In the genomic region with DNA sequence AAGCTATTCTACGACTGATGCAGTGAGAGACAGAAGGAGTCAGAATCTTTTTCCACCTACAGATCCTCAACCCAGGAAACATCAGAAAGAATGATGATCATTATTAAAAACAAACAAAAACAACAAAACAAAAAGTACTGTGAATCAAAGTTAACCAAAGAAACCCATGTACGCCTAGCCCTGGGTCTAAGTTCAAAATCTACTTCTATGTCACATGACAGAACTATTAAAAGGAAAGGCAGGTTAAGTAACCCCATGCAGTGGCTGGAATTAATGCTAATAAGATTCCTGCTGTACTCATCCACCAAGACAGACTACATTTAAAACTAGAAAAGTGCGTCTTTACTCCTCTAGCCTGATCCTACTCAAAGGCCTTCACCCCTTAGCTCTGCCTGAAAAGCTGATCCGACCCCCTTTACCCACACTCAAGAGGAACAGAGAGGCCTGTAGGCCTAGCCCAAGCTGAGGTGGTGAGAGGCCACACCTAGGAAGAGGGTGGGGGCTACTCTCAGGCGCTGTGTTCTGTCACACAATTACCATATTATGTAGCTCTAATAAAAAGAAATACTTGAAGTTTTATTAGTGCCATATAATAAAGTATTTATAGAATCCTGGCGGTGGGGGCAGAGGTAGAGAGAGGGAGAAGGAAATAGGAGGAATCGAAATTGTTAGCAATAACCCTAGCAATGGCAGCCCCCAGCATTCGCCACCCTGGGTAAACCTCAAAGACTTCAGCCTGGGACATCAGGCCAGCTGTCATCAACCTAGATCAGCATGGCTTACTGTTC, we compare ENCODE assay signal across 2 cellular contexts.
A peak's percentile ranks its signal among the peaks of the same experiment; 100 is the strongest.
TF ChIP-seq lines count a peak whose summit lies in the region.

No MANE protein-coding gene starts in this region.

TF ChIP-seq in liver, 16 proteins besides CTCF, POLR2A, EP300 and RAD21:
- TF ChIP-seq HNF4A (conservative IDR thresholded peaks at IDR 0.05) (peak; percentile 44 to 57), TAF1 (conservative IDR thresholded peaks at IDR 0.05) (no peak), RXRA (IDR thresholded peaks at IDR 0.05) (no peak), ZBTB33 (IDR thresholded peaks at IDR 0.05) (no peak), FOXA1 (IDR thresholded peaks at IDR 0.05) (no peak), SP1 (IDR thresholded peaks at IDR 0.05) (no peak)
TF ChIP-seq in liver: peak in this region for 1.

TF ChIP-seq in HepG2, 621 proteins besides CTCF, POLR2A, EP300 and RAD21:
- TF ChIP-seq AHDC1 (CRISPR knock-in tag; IDR thresholded peaks at IDR 0.05; ENCODE audit: borderline replicate concordance) = no peak
- no peak for TF ChIP-seq CREB3 (CRISPR knock-in tag; IDR thresholded peaks at IDR 0.05)
- no peak for TF ChIP-seq ZNF12 (CRISPR knock-in tag; IDR thresholded peaks at IDR 0.05)
- TF ChIP-seq U2AF2 (IDR thresholded peaks at IDR 0.05; ENCODE audit: low read depth, low read length) = no peak
- no peak for TF ChIP-seq KAT8 (CRISPR knock-in tag; IDR thresholded peaks at IDR 0.05)
- TF ChIP-seq, protein P1, sequence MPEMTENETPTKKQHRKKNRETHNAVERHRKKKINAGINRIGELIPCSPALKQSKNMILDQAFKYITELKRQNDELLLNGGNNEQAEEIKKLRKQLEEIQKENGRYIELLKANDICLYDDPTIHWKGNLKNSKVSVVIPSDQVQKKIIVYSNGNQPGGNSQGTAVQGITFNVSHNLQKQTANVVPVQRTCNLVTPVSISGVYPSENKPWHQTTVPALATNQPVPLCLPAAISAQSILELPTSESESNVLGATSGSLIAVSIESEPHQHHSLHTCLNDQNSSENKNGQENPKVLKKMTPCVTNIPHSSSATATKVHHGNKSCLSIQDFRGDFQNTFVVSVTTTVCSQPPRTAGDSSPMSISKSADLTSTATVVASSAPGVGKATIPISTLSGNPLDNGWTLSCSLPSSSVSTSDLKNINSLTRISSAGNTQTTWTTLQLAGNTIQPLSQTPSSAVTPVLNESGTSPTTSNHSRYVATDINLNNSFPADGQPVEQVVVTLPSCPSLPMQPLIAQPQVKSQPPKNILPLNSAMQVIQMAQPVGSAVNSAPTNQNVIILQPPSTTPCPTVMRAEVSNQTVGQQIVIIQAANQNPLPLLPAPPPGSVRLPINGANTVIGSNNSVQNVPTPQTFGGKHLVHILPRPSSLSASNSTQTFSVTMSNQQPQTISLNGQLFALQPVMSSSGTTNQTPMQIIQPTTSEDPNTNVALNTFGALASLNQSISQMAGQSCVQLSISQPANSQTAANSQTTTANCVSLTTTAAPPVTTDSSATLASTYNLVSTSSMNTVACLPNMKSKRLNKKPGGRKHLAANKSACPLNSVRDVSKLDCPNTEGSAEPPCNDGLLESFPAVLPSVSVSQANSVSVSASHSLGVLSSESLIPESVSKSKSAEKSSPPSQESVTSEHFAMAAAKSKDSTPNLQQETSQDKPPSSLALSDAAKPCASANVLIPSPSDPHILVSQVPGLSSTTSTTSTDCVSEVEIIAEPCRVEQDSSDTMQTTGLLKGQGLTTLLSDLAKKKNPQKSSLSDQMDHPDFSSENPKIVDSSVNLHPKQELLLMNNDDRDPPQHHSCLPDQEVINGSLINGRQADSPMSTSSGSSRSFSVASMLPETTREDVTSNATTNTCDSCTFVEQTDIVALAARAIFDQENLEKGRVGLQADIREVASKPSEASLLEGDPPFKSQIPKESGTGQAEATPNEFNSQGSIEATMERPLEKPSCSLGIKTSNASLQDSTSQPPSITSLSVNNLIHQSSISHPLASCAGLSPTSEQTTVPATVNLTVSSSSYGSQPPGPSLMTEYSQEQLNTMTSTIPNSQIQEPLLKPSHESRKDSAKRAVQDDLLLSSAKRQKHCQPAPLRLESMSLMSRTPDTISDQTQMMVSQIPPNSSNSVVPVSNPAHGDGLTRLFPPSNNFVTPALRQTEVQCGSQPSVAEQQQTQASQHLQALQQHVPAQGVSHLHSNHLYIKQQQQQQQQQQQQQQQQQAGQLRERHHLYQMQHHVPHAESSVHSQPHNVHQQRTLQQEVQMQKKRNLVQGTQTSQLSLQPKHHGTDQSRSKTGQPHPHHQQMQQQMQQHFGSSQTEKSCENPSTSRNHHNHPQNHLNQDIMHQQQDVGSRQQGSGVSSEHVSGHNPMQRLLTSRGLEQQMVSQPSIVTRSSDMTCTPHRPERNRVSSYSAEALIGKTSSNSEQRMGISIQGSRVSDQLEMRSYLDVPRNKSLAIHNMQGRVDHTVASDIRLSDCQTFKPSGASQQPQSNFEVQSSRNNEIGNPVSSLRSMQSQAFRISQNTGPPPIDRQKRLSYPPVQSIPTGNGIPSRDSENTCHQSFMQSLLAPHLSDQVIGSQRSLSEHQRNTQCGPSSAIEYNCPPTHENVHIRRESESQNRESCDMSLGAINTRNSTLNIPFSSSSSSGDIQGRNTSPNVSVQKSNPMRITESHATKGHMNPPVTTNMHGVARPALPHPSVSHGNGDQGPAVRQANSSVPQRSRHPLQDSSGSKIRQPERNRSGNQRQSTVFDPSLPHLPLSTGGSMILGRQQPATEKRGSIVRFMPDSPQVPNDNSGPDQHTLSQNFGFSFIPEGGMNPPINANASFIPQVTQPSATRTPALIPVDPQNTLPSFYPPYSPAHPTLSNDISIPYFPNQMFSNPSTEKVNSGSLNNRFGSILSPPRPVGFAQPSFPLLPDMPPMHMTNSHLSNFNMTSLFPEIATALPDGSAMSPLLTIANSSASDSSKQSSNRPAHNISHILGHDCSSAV (CRISPR knock-in tag; IDR thresholded peaks at IDR 0.05; ENCODE audit: borderline replicate concordance) = no peak
- no peak for TF ChIP-seq SMC3 (IDR thresholded peaks at IDR 0.05; ENCODE audit: low read length)
- no peak for TF ChIP-seq HNRNPLL (IDR thresholded peaks at IDR 0.05; ENCODE audit: low read depth, low read length, poor library complexity, severe bottlenecking)
- no peak for TF ChIP-seq PBX2 (CRISPR knock-in tag; IDR thresholded peaks at IDR 0.05)
- TF ChIP-seq ZNF205 (CRISPR knock-in tag; IDR thresholded peaks at IDR 0.05) = no peak
- no peak for TF ChIP-seq ZSCAN30 (CRISPR knock-in tag; IDR thresholded peaks at IDR 0.05)
- no peak for TF ChIP-seq ZNF549 (CRISPR knock-in tag; IDR thresholded peaks at IDR 0.05)
TF ChIP-seq in HepG2: peak in this region for 0.
